In genomic region chr6:119856136-119856535, GRCh38 we compare ENCODE assay signal across 8 cellular contexts.
A peak's percentile ranks its signal among the peaks of the same experiment; 100 is the strongest.
DNase-seq lines count a peak whose midpoint lies in the region; ATAC-seq and TF ChIP-seq lines count a peak whose summit lies in the region.

No MANE protein-coding gene starts in this region.

- intact Hi-C loops in left colon (cut with DNase I, micrococcal nuclease) = no loop called here

- H3K4me2 ChIP-seq in OCI-LY3 (ENCODE audit: low read length) = peak overlapping the region; percentile 20; the same call in 1 of the 2 replicates

- H3K27me3 ChIP-seq in OCI-LY3 (ENCODE audit: low read depth, low read length) = no peaks in the 10 kb centered on the region

- H3K36me3 ChIP-seq in OCI-LY3 (replicated peaks; ENCODE audit: low read depth, low read length) = no peaks in the 10 kb centered on the region

- H3K27ac ChIP-seq in OCI-LY3 (ENCODE audit: low read length) = no peak overlapping the region

- H3K9me3 ChIP-seq in OCI-LY3 (ENCODE audit: insufficient read depth, low read length) = no peaks in the 10 kb centered on the region

- no peak overlapping the region for H3K4me3 ChIP-seq in OCI-LY3 (ENCODE audit: low read length)
- H3K4me3 ChIP-seq in fibroblast of pulmonary artery (replicated peaks; ENCODE audit: low read depth, low read length) = peak overlapping the region; percentile 6

- DNase-seq in GM10266 (ENCODE audit: extremely low spot score) = peak; percentile 5
- no peak for DNase-seq in fibroblast of pulmonary artery (ENCODE audit: low read depth)
- DNase-seq in SHP77 treated with DMSO at 0.1 percent for 48 hours (lab: John Stamatoyannopoulos, UW) = no peak
- no peak for DNase-seq in left colon
- DNase-seq in NCI-H1694 (lab: John Stamatoyannopoulos, UW) = no peak
- no peak for DNase-seq in NCI-H1105 (lab: John Stamatoyannopoulos, UW)

- TF ChIP-seq CTCF in GM10266 (IDR thresholded peaks at IDR 0.05; ENCODE audit: control insufficient read depth, insufficient read depth, low read depth, missing control alignments) (no peak), OCI-LY3 (IDR thresholded peaks at IDR 0.05; ENCODE audit: low read depth, low read length) (no peak), fibroblast of pulmonary artery (IDR thresholded peaks at IDR 0.05; ENCODE audit: low read length, missing control alignments) (no peak)

- H4K20me1 ChIP-seq in OCI-LY3 (ENCODE audit: insufficient read depth, low read length) = no peaks in the 10 kb centered on the region

- H3K9ac ChIP-seq in OCI-LY3 (ENCODE audit: low read length) = no peak overlapping the region

- H2AFZ ChIP-seq in OCI-LY3 (ENCODE audit: low read depth, low read length) = no peak overlapping the region

- H3K4me1 ChIP-seq in OCI-LY3 (ENCODE audit: low read length) = no peaks in the 10 kb centered on the region

- no peaks in the 10 kb centered on the region for H3K79me2 ChIP-seq in OCI-LY3 (ENCODE audit: low read length)

- ATAC-seq in GM21717 (IDR thresholded peaks at IDR 0.05; ENCODE audit: unreplicated experiment) = peak; percentile 82
- no peak for ATAC-seq in left colon
